ENCODE assay signal across 10 cellular contexts in genomic region chr19:12668346-12668745, GRCh38. TPM values are rescaled to one million over a fixed set of nuclear protein-coding genes. Genes with fewer than 3 reads are reported as not detected.
DNase-seq lines count a peak whose midpoint lies in the region; FAIRE-seq and TF ChIP-seq lines count a peak whose summit lies in the region.
"Had no signal": no experiment of that assay in that cellular context is flagged by ENCODE, and none has a peak within 500 bp of the region (broad histone marks: within the 10 kb centered on the region; RNA-seq: fewer than 3 reads in every experiment).

No MANE protein-coding gene starts in this region.

- TF ChIP-seq CTCF in BE2C (IDR thresholded peaks at IDR 0.05; ENCODE audit: low read depth, low read length) (no peak), nephron (IDR thresholded peaks at IDR 0.05; ENCODE audit: unreplicated experiment in 3 of 3) (no peak), D721Med (IDR thresholded peaks at IDR 0.05; ENCODE audit: insufficient read depth, missing control alignments) (no peak)

- H3K27me3 ChIP-seq in BE2C, result no peaks in the 10 kb centered on the region
- H3K27me3 ChIP-seq in MG63, result no peaks in the 10 kb centered on the region

- H3K36me3 Mint-ChIP-seq in nephron (ENCODE audit: low read depth), result peaks cover 9% of the 10 kb centered on the region

- no peaks in the 10 kb centered on the region for H3K9me3 Mint-ChIP-seq in nephron

- peak overlapping the region; percentile 97 to 99 (median 98) for H3K4me3 Mint-ChIP-seq in nephron

- no peak for DNase-seq in BE2C
- DNase-seq in MG63, result no peak
- DNase-seq in ecto neural progenitor cell (ENCODE audit: low spot score), result peak; percentile 42
- no peak for DNase-seq in HuH-7.5 (ENCODE audit: low spot score)
- no peak for DNase-seq in GM19238 (ENCODE audit: insufficient read length, low spot score)
- no peak for DNase-seq in D721Med (ENCODE audit: insufficient read length, low spot score)
- DNase-seq in NCI-H146 (lab: John Stamatoyannopoulos, UW), result no peak
- DNase-seq: NCI-H1105 treated with DMSO at 0.1 percent for 48 hours had no signal

- H3K4me1 Mint-ChIP-seq in nephron, result peaks cover 30% of the 10 kb centered on the region

- H3K36me3 ChIP-seq in BE2C (peaks cover 24% of the 10 kb centered on the region), MG63 (peaks cover 57% of the 10 kb centered on the region)

- H3K27ac Mint-ChIP-seq in nephron, result peak overlapping the region; percentile 99

- no peaks in the 10 kb centered on the region for H3K27me3 Mint-ChIP-seq in nephron (ENCODE audit: low read depth)

- H3K9me3 ChIP-seq in BE2C, result no peaks in the 10 kb centered on the region
- no peaks in the 10 kb centered on the region for H3K9me3 ChIP-seq in MG63

- no peak for FAIRE-seq in D721Med (lab: Jason Lieb, UNC)
- FAIRE-seq: colon had no signal

- peak overlapping the region; percentile 81 for H3K4me3 ChIP-seq in BE2C (ENCODE audit: low read depth, low read length)
- peak overlapping the region; percentile 93 for H3K4me3 ChIP-seq in MG63

- H3K4me1 ChIP-seq in BE2C, result no peaks in the 10 kb centered on the region

RNA-seq across cellular contexts. Expression of gene WDR83, which starts 1.7 kb away (rescaled TPM):
- polyA plus RNA-seq in BE2C (2012; ENCODE audit: insufficient read depth, insufficient read length, low read depth), result 115 TPM
- total RNA-seq in MG63 (2014; rRNA removed; shearing (Covaris generic); ENCODE audit: low replicate concordance), result 9.9 and 18.8 TPM in 2 replicates

RNA-seq across cellular contexts. Expression of gene MAN2B1, which starts 1.8 kb away (rescaled TPM):
- 13.6 TPM for polyA plus RNA-seq in BE2C (2012; ENCODE audit: insufficient read depth, insufficient read length, low read depth)
- total RNA-seq in MG63 (2014; rRNA removed; shearing (Covaris generic); ENCODE audit: low replicate concordance), result 37.5 and 91.0 TPM in 2 replicates

RNA-seq across cellular contexts. Expression of gene DHPS, which starts 13.3 kb away (rescaled TPM):
- 397 TPM for polyA plus RNA-seq in BE2C (2012; ENCODE audit: insufficient read depth, insufficient read length, low read depth)
- 127 and 140 TPM in 2 replicates for total RNA-seq in MG63 (2014; rRNA removed; shearing (Covaris generic); ENCODE audit: low replicate concordance)

RNA-seq across cellular contexts. Expression of gene GNG14, which starts 19.5 kb away (rescaled TPM):
- not detected for polyA plus RNA-seq in BE2C (2012; ENCODE audit: insufficient read depth, insufficient read length, low read depth)
- not detected in 2 replicates for total RNA-seq in MG63 (2014; rRNA removed; shearing (Covaris generic); ENCODE audit: low replicate concordance)

RNA-seq across cellular contexts. Expression of gene FBXW9, which starts 28.1 kb away (rescaled TPM):
- polyA plus RNA-seq in BE2C (2012; ENCODE audit: insufficient read depth, insufficient read length, low read depth), result 15.0 TPM
- total RNA-seq in MG63 (2014; rRNA removed; shearing (Covaris generic); ENCODE audit: low replicate concordance), result 31.3 and 46.1 TPM in 2 replicates
